Comparison of ENCODE assay signal across 1 cellular context in the genomic region with DNA sequence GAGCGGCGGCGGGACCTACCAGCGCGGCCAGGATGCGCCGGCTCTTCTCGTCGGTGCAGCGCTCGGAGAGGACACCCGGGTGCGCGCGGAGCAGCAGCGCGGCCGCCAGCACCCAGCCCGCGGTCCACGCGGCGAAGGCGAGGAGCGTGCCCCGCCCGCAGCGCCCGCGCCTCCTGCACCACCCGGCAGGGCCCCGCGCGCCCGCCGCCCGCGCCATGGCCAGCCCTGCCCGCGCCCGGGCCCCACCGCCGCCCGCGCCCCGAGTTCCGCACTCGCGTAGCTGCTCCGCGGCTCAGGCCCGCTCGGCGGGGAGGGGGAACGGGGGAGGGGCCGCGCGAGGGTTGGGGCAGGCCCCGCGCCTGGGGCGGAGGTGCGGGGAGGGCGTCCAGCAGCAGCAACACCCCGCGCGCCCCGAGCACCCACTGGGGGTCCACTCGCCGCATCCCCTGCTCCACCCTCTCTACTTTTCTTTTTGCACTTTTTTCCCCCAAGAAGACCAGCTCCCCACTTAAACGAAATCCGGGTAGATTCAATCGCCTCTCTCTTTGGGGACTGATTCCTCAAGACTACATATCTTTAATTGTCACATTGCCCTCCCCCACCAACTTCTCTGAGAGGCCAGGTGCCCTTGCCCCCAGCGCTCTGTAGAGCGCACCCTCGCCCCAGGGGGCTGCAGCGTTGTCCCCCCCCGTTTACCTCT.
TF ChIP-seq lines count a peak whose summit lies in the region.

Gene DIPK1C, minus strand, starts transcription at position 266 of the 700 bp plus-strand sequence. Its CDS starts 49 bp downstream, at position 217.

TF ChIP-seq in HEK293, 187 proteins besides CTCF, POLR2A, EP300 and RAD21 (continued from another document):
- TF ChIP-seq ZNF362 (tag by site-specific recombination; IDR thresholded peaks at IDR 0.05) (no peak), ZNF777 (tag by site-specific recombination; IDR thresholded peaks at IDR 0.05; ENCODE audit: borderline replicate concordance) (no peak), INSM2 (tag by site-specific recombination; IDR thresholded peaks at IDR 0.05) (no peak), ZNF394 (tag by site-specific recombination; IDR thresholded peaks at IDR 0.05; ENCODE audit: borderline replicate concordance) (no peak), HOXD13 (CRISPR knock-in tag; IDR thresholded peaks at IDR 0.05; ENCODE audit: borderline replicate concordance) (no peak), ZNF132 (tag by site-specific recombination; IDR thresholded peaks at IDR 0.05; ENCODE audit: borderline replicate concordance) (no peak), ZNF639 (tag by site-specific recombination; IDR thresholded peaks at IDR 0.05) (no peak), ZNF629 (tag by site-specific recombination; IDR thresholded peaks at IDR 0.05) (no peak)
- TF ChIP-seq, protein P1, sequence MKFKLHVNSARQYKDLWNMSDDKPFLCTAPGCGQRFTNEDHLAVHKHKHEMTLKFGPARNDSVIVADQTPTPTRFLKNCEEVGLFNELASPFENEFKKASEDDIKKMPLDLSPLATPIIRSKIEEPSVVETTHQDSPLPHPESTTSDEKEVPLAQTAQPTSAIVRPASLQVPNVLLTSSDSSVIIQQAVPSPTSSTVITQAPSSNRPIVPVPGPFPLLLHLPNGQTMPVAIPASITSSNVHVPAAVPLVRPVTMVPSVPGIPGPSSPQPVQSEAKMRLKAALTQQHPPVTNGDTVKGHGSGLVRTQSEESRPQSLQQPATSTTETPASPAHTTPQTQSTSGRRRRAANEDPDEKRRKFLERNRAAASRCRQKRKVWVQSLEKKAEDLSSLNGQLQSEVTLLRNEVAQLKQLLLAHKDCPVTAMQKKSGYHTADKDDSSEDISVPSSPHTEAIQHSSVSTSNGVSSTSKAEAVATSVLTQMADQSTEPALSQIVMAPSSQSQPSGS (tag by site-specific recombination; IDR thresholded peaks at IDR 0.05; ENCODE audit: low read depth): no peak
- TF ChIP-seq, protein P2, sequence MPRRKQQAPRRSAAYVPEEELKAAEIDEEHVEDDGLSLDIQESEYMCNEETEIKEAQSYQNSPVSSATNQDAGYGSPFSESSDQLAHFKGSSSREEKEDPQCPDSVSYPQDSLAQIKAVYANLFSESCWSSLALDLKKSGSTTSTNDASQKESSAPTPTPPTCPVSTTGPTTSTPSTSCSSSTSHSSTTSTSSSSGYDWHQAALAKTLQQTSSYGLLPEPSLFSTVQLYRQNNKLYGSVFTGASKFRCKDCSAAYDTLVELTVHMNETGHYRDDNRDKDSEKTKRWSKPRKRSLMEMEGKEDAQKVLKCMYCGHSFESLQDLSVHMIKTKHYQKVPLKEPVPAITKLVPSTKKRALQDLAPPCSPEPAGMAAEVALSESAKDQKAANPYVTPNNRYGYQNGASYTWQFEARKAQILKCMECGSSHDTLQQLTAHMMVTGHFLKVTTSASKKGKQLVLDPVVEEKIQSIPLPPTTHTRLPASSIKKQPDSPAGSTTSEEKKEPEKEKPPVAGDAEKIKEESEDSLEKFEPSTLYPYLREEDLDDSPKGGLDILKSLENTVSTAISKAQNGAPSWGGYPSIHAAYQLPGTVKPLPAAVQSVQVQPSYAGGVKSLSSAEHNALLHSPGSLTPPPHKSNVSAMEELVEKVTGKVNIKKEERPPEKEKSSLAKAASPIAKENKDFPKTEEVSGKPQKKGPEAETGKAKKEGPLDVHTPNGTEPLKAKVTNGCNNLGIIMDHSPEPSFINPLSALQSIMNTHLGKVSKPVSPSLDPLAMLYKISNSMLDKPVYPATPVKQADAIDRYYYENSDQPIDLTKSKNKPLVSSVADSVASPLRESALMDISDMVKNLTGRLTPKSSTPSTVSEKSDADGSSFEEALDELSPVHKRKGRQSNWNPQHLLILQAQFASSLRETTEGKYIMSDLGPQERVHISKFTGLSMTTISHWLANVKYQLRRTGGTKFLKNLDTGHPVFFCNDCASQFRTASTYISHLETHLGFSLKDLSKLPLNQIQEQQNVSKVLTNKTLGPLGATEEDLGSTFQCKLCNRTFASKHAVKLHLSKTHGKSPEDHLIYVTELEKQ (tag by site-specific recombination; IDR thresholded peaks at IDR 0.05; ENCODE audit: borderline replicate concordance): no peak
